In the genomic region with DNA sequence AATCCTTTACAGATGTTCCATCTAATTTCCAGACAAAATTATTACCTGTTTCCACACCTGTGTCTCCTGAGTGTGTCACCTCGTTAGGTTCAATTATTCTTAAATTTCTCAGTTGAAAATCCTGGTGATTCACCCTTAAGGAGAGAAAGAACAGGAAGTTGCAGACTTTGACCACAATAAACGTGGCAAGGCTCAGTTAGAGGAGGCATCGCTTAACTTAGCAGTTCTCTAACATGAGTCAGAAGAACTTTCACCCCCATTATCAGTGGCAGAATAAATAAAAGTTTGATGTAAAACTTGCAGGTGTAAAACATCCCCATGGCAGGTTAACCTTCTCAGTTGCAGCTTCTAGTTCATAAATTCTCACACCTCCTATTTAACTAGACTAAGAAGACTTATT, we compare ENCODE assay signal across 8 cellular contexts. TPM values are rescaled to one million over a fixed set of nuclear protein-coding genes. Genes with fewer than 3 reads are reported as not detected.
DNase-seq lines count a peak whose midpoint lies in the region; ATAC-seq and TF ChIP-seq lines count a peak whose summit lies in the region.

No MANE protein-coding gene starts in this region.

- H3K4me2 ChIP-seq in HCT116 (ENCODE audit: low read length), result peak overlapping the region; percentile 60

- POLR2A ChIA-PET in HCT116 (lab: Charles Lee), result no interaction called here

- TF ChIP-seq CTCF in HCT116 (IDR thresholded peaks at IDR 0.05 in 2 of 3, conservative IDR thresholded peaks at IDR 0.05 in 1 of 3; ENCODE audit: borderline replicate concordance in 1 of 3, insufficient read depth in 1 of 3, low read depth in 2 of 3, low read length in 2 of 3) (no peak), chondrocyte (IDR thresholded peaks at IDR 0.05) (no peak), progenitor cell of endocrine pancreas (IDR thresholded peaks at IDR 0.05; ENCODE audit: unreplicated experiment) (no peak)

- intact Hi-C loops in HCT116 (cut with micrococcal nuclease), result no loop called here

- peaks cover 0 to 2% (median 0%) of the 10 kb centered on the region in 7 donors for H3K9me3 Mint-ChIP-seq in CD4-positive, CD25-positive, alpha-beta regulatory T cell
- peaks cover 3% of the 10 kb centered on the region for H3K9me3 Mint-ChIP-seq in chondrocyte (ENCODE audit: low read depth)
- H3K9me3 Mint-ChIP-seq in progenitor cell of endocrine pancreas (ENCODE audit: low read depth), result peaks cover 3% of the 10 kb centered on the region

- TF ChIP-seq POLR2A in HCT116 (IDR thresholded peaks at IDR 0.05; ENCODE audit: borderline replicate concordance, extremely low read depth, insufficient read depth, insufficient read length), result no peak

- CTCF ChIA-PET in HCT116 (lab: Charles Lee), result no interaction called here

- no peak overlapping the region for H3K27ac ChIP-seq in CD4-positive, CD25-positive, alpha-beta regulatory T cell (ENCODE audit: insufficient read depth, low read length, poor library complexity, severe bottlenecking)
- peak overlapping the region; percentile 6; the same call in 1 of the 2 replicates for H3K27ac ChIP-seq in HCT116 (ENCODE audit: low read depth, low read length)

- no peak overlapping the region for H2AFZ ChIP-seq in HCT116 (ENCODE audit: low read depth, low read length, poor library complexity, severe bottlenecking)

- H3K36me3 Mint-ChIP-seq in CD4-positive, CD25-positive, alpha-beta regulatory T cell, result peaks cover 23% of the 10 kb centered on the region
- peaks cover 14% of the 10 kb centered on the region for H3K36me3 Mint-ChIP-seq in chondrocyte (ENCODE audit: low read depth)
- H3K36me3 Mint-ChIP-seq in progenitor cell of endocrine pancreas (ENCODE audit: insufficient read depth), result peaks cover 13% of the 10 kb centered on the region

- H3K4me3 ChIP-seq in CD4-positive, CD25-positive, alpha-beta regulatory T cell (ENCODE audit: low read depth, low read length), result peak overlapping the region; percentile 13
- H3K4me3 ChIP-seq in HCT116 (replicated peaks in 1 of 2; ENCODE audit: low read depth in 1 of 2, low read length in 2 of 2), result peak overlapping the region in 1 of 2 experiments; percentile 33; a peak in 1 of 4 replicates

- BruUV-seq in HCT116 (replicated peaks; lab: Mats Ljungman, UMichigan), result no TSS peak

- peak; percentile 7; the same call in 1 of the 2 replicates for TF ChIP-seq RAD21 in HCT116 (IDR thresholded peaks at IDR 0.05; ENCODE audit: low read depth)

- H3K27me3 Mint-ChIP-seq in CD4-positive, CD25-positive, alpha-beta regulatory T cell, result no peaks in the 10 kb centered on the region
- H3K27me3 Mint-ChIP-seq in chondrocyte (ENCODE audit: low read depth) (no peaks in the 10 kb centered on the region), progenitor cell of endocrine pancreas (no peaks in the 10 kb centered on the region)

- H3K9ac ChIP-seq in HCT116 (ENCODE audit: low read length), result 0 out of 2 replicates have a peak overlapping the region, but pooled peaks have one; percentile 9

- no peaks in the 10 kb centered on the region; the same call in 1 of the 2 replicates for H4K20me1 ChIP-seq in HCT116 (ENCODE audit: insufficient read depth)

- no peaks in the 10 kb centered on the region for H3K9me2 ChIP-seq in HCT116 (ENCODE audit: insufficient read depth)

- H3K27me3 ChIP-seq in CD4-positive, CD25-positive, alpha-beta regulatory T cell (ENCODE audit: control insufficient read depth, insufficient read depth, low read length), result no peaks in the 10 kb centered on the region
- H3K27me3 ChIP-seq in HCT116 (ENCODE audit: insufficient read depth, low read length), result no peaks in the 10 kb centered on the region

- peaks cover 23% of the 10 kb centered on the region for H3K4me1 ChIP-seq in CD4-positive, CD25-positive, alpha-beta regulatory T cell (ENCODE audit: control insufficient read depth, insufficient read depth, low read length, poor library complexity, severe bottlenecking)
- H3K4me1 ChIP-seq in HCT116 (ENCODE audit: control insufficient read depth in 1 of 2, insufficient read depth in 2 of 2, low read length in 2 of 2), result peaks cover 9 to 26% of the 10 kb centered on the region in 2 experiments

- RAD21 ChIA-PET in HCT116 (lab: Charles Lee; ENCODE audit: low non-redundant PET in 1 of 2, low total read pairs in 2 of 2, uncharacterized antibody in 2 of 2, unreplicated experiment in 2 of 2), result no interaction called here

- peak; percentile 94 for ATAC-seq in CD4-positive, CD25-positive, alpha-beta regulatory T cell (ENCODE audit: low read depth in 2 of 2)
- ATAC-seq in HCT116, result peak; percentile 90
- ATAC-seq in GM19452 (IDR thresholded peaks at IDR 0.05; ENCODE audit: unreplicated experiment), result no peak

- peaks cover 32 to 75% (median 56%) of the 10 kb centered on the region in 4 donors for H3K4me1 Mint-ChIP-seq in CD4-positive, CD25-positive, alpha-beta regulatory T cell
- peaks cover 46% of the 10 kb centered on the region for H3K4me1 Mint-ChIP-seq in chondrocyte (ENCODE audit: low read depth)
- H3K4me1 Mint-ChIP-seq in progenitor cell of endocrine pancreas (ENCODE audit: low read depth), result peaks cover 18% of the 10 kb centered on the region

- H3K36me3 ChIP-seq in CD4-positive, CD25-positive, alpha-beta regulatory T cell (ENCODE audit: control insufficient read depth, insufficient read depth, low read length), result peaks cover 13% of the 10 kb centered on the region
- peaks cover 3 to 5% of the 10 kb centered on the region in 2 experiments; a peak in 2 of 4 replicates for H3K36me3 ChIP-seq in HCT116 (ENCODE audit: control insufficient read depth in 1 of 2, insufficient read depth in 2 of 2, low read length in 2 of 2)

- DNase-seq in CD4-positive, CD25-positive, alpha-beta regulatory T cell, result peak in 2 of 3 donors; percentile 44 to 77
- DNase-seq in HCT116 (ENCODE audit: low read depth, low spot score) (peak; percentile 62), SIG-M5 treated with dmso at 0.1 percent for 504 hours (lab: John Stamatoyannopoulos, UW; ENCODE audit: unreplicated experiment) (peak; percentile 80), chondrocyte (ENCODE audit: low spot score) (no peak), progenitor cell of endocrine pancreas (ENCODE audit: low spot score, unreplicated experiment) (no peak), NCI-H1105 (lab: John Stamatoyannopoulos, UW) (no peak), NCI-H2227 treated with DMSO at 0.1 percent for 48 hours (lab: John Stamatoyannopoulos, UW) (no peak)

- H3K27ac Mint-ChIP-seq in CD4-positive, CD25-positive, alpha-beta regulatory T cell, result peak overlapping the region; percentile 9 to 67 (median 58)
- H3K27ac Mint-ChIP-seq in chondrocyte (ENCODE audit: unreplicated experiment) (peak overlapping the region; percentile 89), progenitor cell of endocrine pancreas (peak overlapping the region; percentile 50)

- peak overlapping the region in 2 of 4 donors; percentile 12 to 22 for H3K4me3 Mint-ChIP-seq in CD4-positive, CD25-positive, alpha-beta regulatory T cell
- H3K4me3 Mint-ChIP-seq in chondrocyte (ENCODE audit: unreplicated experiment), result no peak overlapping the region
- H3K4me3 Mint-ChIP-seq in progenitor cell of endocrine pancreas (ENCODE audit: low read depth), result no peak overlapping the region

- H3K79me2 ChIP-seq in HCT116 (ENCODE audit: insufficient read depth, low read length), result peaks cover 66% of the 10 kb centered on the region

- no peaks in the 10 kb centered on the region for H3K9me3 ChIP-seq in CD4-positive, CD25-positive, alpha-beta regulatory T cell (ENCODE audit: control insufficient read depth in 2 of 2, low read length in 2 of 2)
- H3K9me3 ChIP-seq in HCT116 (ENCODE audit: control insufficient read depth in 1 of 2, insufficient read depth in 1 of 2, low read depth in 1 of 2, low read length in 2 of 2), result no peaks in the 10 kb centered on the region

TF ChIP-seq in HCT116, 20 proteins besides CTCF, POLR2A, EP300 and RAD21:
- TF ChIP-seq ELF1 (IDR thresholded peaks at IDR 0.05; ENCODE audit: borderline replicate concordance, low read depth) (no peak; the same call in 1 of the 2 replicates), SRF (IDR thresholded peaks at IDR 0.05; ENCODE audit: low read depth) (peak; percentile 57), SP1 (IDR thresholded peaks at IDR 0.05; ENCODE audit: low read depth) (peak; percentile 77), FOSL1 (IDR thresholded peaks at IDR 0.05; ENCODE audit: low read depth) (peak; percentile 75), CBX3 (IDR thresholded peaks at IDR 0.05; ENCODE audit: low read depth) (peak; percentile 81), CEBPB (IDR thresholded peaks at IDR 0.05; ENCODE audit: low read depth) (no peak; the same call in 1 of the 2 replicates), JUND (IDR thresholded peaks at IDR 0.05) (peak; percentile 83), POLR2AphosphoS5 (IDR thresholded peaks at IDR 0.05; ENCODE audit: low read depth, low read length) (no peak)
- TF ChIP-seq, protein P1, sequence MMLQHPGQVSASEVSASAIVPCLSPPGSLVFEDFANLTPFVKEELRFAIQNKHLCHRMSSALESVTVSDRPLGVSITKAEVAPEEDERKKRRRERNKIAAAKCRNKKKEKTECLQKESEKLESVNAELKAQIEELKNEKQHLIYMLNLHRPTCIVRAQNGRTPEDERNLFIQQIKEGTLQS (IDR thresholded peaks at IDR 0.05), result no peak
- TF ChIP-seq, protein P2, sequence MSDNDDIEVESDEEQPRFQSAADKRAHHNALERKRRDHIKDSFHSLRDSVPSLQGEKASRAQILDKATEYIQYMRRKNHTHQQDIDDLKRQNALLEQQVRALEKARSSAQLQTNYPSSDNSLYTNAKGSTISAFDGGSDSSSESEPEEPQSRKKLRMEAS (IDR thresholded peaks at IDR 0.05), result peak; percentile 65
- TF ChIP-seq, protein P3, sequence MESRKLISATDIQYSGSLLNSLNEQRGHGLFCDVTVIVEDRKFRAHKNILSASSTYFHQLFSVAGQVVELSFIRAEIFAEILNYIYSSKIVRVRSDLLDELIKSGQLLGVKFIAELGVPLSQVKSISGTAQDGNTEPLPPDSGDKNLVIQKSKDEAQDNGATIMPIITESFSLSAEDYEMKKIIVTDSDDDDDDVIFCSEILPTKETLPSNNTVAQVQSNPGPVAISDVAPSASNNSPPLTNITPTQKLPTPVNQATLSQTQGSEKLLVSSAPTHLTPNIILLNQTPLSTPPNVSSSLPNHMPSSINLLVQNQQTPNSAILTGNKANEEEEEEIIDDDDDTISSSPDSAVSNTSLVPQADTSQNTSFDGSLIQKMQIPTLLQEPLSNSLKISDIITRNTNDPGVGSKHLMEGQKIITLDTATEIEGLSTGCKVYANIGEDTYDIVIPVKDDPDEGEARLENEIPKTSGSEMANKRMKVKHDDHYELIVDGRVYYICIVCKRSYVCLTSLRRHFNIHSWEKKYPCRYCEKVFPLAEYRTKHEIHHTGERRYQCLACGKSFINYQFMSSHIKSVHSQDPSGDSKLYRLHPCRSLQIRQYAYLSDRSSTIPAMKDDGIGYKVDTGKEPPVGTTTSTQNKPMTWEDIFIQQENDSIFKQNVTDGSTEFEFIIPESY (IDR thresholded peaks at IDR 0.05; ENCODE audit: extremely low read depth, insufficient replicate concordance, low read length), result no peak

RNA-seq across cellular contexts. Expression of a gene that starts 8.3 kb away (rescaled TPM):
- total RNA-seq in CD4-positive, CD25-positive, alpha-beta regulatory T cell, result 52.4 TPM
- polyA plus RNA-seq in CD4-positive, CD25-positive, alpha-beta regulatory T cell, result 10 to 100 TPM; 14.9 to 19.2 (median 17.8) TPM
- total RNA-seq in HCT116 (2021; ENCODE audit: unreplicated experiment), result 87.3 TPM
- polyA plus RNA-seq in HCT116 (2012), result 92.4 and 111 TPM in 2 replicates
- total RNA-seq in chondrocyte, result 79.8 to 95.7 TPM (median 80.6 TPM) in 3 replicates
- 40.0 and 66.8 TPM in 2 replicates for total RNA-seq in progenitor cell of endocrine pancreas

Comparison
In these comparisons a context has a peak if more than half of its experiments do, and no peak if none do; other contexts are left out.
1. DNase-seq: peak in CD4-positive, CD25-positive, alpha-beta regulatory T cell (2 of 3), HCT116 (single experiment) and SIG-M5 treated with dmso at 0.1 percent for 504 hours (single experiment); none in chondrocyte (single experiment), progenitor cell of endocrine pancreas (single experiment), NCI-H1105 (single experiment) and NCI-H2227 treated with DMSO at 0.1 percent for 48 hours (single experiment).
2. Peak in every context shown above with its lines, with median percentiles within 50 percentile points of each other: H3K27ac Mint-ChIP-seq.